ENCODE assay signal across 8 cellular contexts in genomic region chr15:79004336-79004735, GRCh38. TPM values are rescaled to one million over a fixed set of nuclear protein-coding genes. Genes with fewer than 3 reads are reported as not detected.
DNase-seq lines count a peak whose midpoint lies in the region; ATAC-seq and TF ChIP-seq lines count a peak whose summit lies in the region.

No MANE protein-coding gene starts in this region.

- intact Hi-C loops in transverse colon (cut with DNase I; ENCODE audit: low total_unique reads): no loop called here

- in situ Hi-C loops in transverse colon (cut with MboI; ENCODE audit: low pct_ligation_motif_present in 1 of 4, low pct_unique_long_range_greater_than_20kb in 1 of 4, low sequenced_read_pairs in 3 of 4): no loop called here

- no peak for TF ChIP-seq CTCF in foreskin keratinocyte (conservative IDR thresholded peaks at IDR 0.05)
- TF ChIP-seq CTCF in transverse colon (IDR thresholded peaks at IDR 0.05): no peak

- H3K4me1 ChIP-seq in foreskin keratinocyte (peaks cover 14% of the 10 kb centered on the region), transverse colon (peaks cover 0 to 7% (median 2%) of the 10 kb centered on the region in 4 donors)

- TF ChIP-seq POLR2A in transverse colon (IDR thresholded peaks at IDR 0.05): no peak

- no peaks in the 10 kb centered on the region for H3K27me3 ChIP-seq in foreskin keratinocyte
- no peaks in the 10 kb centered on the region for H3K27me3 ChIP-seq in transverse colon

- H3K27ac ChIP-seq in foreskin keratinocyte (no peak overlapping the region), transverse colon (no peak overlapping the region)

- no peaks in the 10 kb centered on the region for H3K9me3 ChIP-seq in transverse colon

- WGBS in transverse colon (ENCODE audit: low coverage in 1 of 2), 2 donors: 49% methylated on average over 6 of the region's 6 CpGs; no CpG with 5 or more reads in 1 of the 2 donors

- no peak overlapping the region for H3K4me3 ChIP-seq in transverse colon

- peak; percentile 93 for DNase-seq in EL
- DNase-seq in SIG-M5 treated with dmso at 0.1 percent for 504 hours (lab: John Stamatoyannopoulos, UW; ENCODE audit: unreplicated experiment): peak; percentile 87
- peak; percentile 54 to 75 for DNase-seq in foreskin keratinocyte
- peak; percentile 18 for DNase-seq in transverse colon
- no peak for DNase-seq in NCI-H1417 treated with DMSO at 0.1 percent for 48 hours (lab: John Stamatoyannopoulos, UW)
- DNase-seq in NCI-H1092 (lab: John Stamatoyannopoulos, UW): no peak

- no peaks in the 10 kb centered on the region for H3K36me3 ChIP-seq in transverse colon

- ATAC-seq in GM19438 (IDR thresholded peaks at IDR 0.05; ENCODE audit: low read depth, unreplicated experiment) (peak; percentile 74), HG03280 (IDR thresholded peaks at IDR 0.05; ENCODE audit: unreplicated experiment) (peak; percentile 85), foreskin keratinocyte (peak; percentile 94)

- no peak for TF ChIP-seq EP300 in transverse colon (IDR thresholded peaks at IDR 0.05; ENCODE audit: low read depth)

RNA-seq across cellular contexts. Expression of gene CTSH, which starts 59.5 kb away (rescaled TPM):
- total RNA-seq in foreskin keratinocyte (5.9 and 9.1 TPM in 2 replicates), transverse colon (10 to 100 TPM in 3 of 4 donors, 1 to 10 TPM in 1; 8.6 to 70.2 (median 41.0) TPM)
- polyA plus RNA-seq in foreskin keratinocyte: 9.2 and 10.7 TPM in 2 replicates

Comparison
In these comparisons a context has a peak if more than half of its experiments do, and no peak if none do; other contexts are left out.
1. DNase-seq: peak in EL (single experiment), SIG-M5 treated with dmso at 0.1 percent for 504 hours (single experiment), foreskin keratinocyte (2 of 2) and transverse colon (single experiment); none in NCI-H1417 treated with DMSO at 0.1 percent for 48 hours (single experiment) and NCI-H1092 (single experiment).
2. Peak in every context shown above with its lines, with median percentiles within 50 percentile points of each other: ATAC-seq.